Comparison of ENCODE assay signal across 13 cellular contexts in genomic region chr11:35084817-35085424, GRCh38. TPM values are rescaled to one million over a fixed set of nuclear protein-coding genes. Genes with fewer than 3 reads are reported as not detected.
A peak's percentile ranks its signal among the peaks of the same experiment; 100 is the strongest.
DNase-seq lines count a peak whose midpoint lies in the region; ATAC-seq and TF ChIP-seq lines count a peak whose summit lies in the region.
"Had no signal": no experiment of that assay in that cellular context is flagged by ENCODE, and none has a peak within 500 bp of the region (broad histone marks: within the 10 kb centered on the region; RNA-seq: fewer than 3 reads in every experiment).

No MANE protein-coding gene starts in this region.

- no peaks in the 10 kb centered on the region for H3K9me3 Mint-ChIP-seq in central memory CD8-positive, alpha-beta T cell
- peaks cover 0 to 5% (median 0%) of the 10 kb centered on the region in 11 donors for H3K9me3 Mint-ChIP-seq in naive thymus-derived CD4-positive, alpha-beta T cell

- H3K27me3 ChIP-seq in right cardiac atrium (ENCODE audit: control insufficient read depth, insufficient read depth) (no peaks in the 10 kb centered on the region), heart left ventricle (no peaks in the 10 kb centered on the region), uterus (no peaks in the 10 kb centered on the region)
- no peaks in the 10 kb centered on the region for H3K27me3 ChIP-seq in naive thymus-derived CD4-positive, alpha-beta T cell (ENCODE audit: control insufficient read depth in 2 of 2, insufficient read depth in 2 of 2, low read length in 2 of 2)

- TF ChIP-seq POLR2A in heart left ventricle (IDR thresholded peaks at IDR 0.05) (no peak), uterus (IDR thresholded peaks at IDR 0.05) (no peak)

- TF ChIP-seq CTCF in heart left ventricle (IDR thresholded peaks at IDR 0.05) = no peak
- no peak for TF ChIP-seq CTCF in uterus (IDR thresholded peaks at IDR 0.05)

- CTCF ChIA-PET in naive thymus-derived CD4-positive, alpha-beta T cell (lab: Charles Lee) = interaction anchor here (0.6 to 0.7 kb wide), 3 partner anchors 57 to 91 kb away, joined by 3 read pairs; no protein-coding TSS in a partner anchor

- ATAC-seq in right cardiac atrium = peak; percentile 6 to 51
- no peak for ATAC-seq in heart left ventricle
- no peak for ATAC-seq in central memory CD8-positive, alpha-beta T cell (replicated peaks; ENCODE audit: extremely low read depth, poor library complexity, severe bottlenecking)
- ATAC-seq in naive thymus-derived CD4-positive, alpha-beta T cell = no peak

- peak in 1 of 3 donors; percentile 67 for DNase-seq in right cardiac atrium
- no peak for DNase-seq in heart left ventricle
- no peak for DNase-seq in central memory CD8-positive, alpha-beta T cell (ENCODE audit: low spot score in 2 of 2)
- DNase-seq in naive thymus-derived CD4-positive, alpha-beta T cell = no peak
- DNase-seq in uterus = no peak
- no peak for DNase-seq in hypothalamus (lab: John Stamatoyannopoulos, UW)
- DNase-seq in substantia nigra (lab: John Stamatoyannopoulos, UW) = no peak
- DNase-seq in stimulated activated CD4-positive, alpha-beta T cell treated with anti-CD3 and anti-CD28 coated beads, Interleukin-15, amount 100 ng/mL, for 24 hours = no peak
- DNase-seq: DMS 273 treated with DMSO at 0.1 percent for 48 hours, MM.1S, NCI-H2029 treated with DMSO at 0.1 percent for 48 hours, small intestine had no signal

- H3K27ac ChIP-seq in right cardiac atrium (ENCODE audit: low read length) = no peak overlapping the region
- peak overlapping the region in 1 of 12 donors; percentile 87 for H3K27ac ChIP-seq in heart left ventricle
- peak overlapping the region; percentile 95 for H3K27ac ChIP-seq in naive thymus-derived CD4-positive, alpha-beta T cell (ENCODE audit: low read depth, low read length)
- H3K27ac ChIP-seq in uterus = peak overlapping the region; percentile 82 to 85
- no peak overlapping the region for H3K27ac ChIP-seq in substantia nigra (ENCODE audit: low read depth, low read length, poor library complexity, severe bottlenecking)

- intact Hi-C loops in right cardiac atrium (cut with DNase I) = no loop called here
- intact Hi-C loops in heart left ventricle (cut with DNase I) = loop anchor here in 2 of 10 donors (5.0 kb wide), 2 partner anchors 42 to 48 kb away; no protein-coding TSS in a partner anchor
- intact Hi-C loops in naive thymus-derived CD4-positive, alpha-beta T cell (cut with micrococcal nuclease) = loop anchor here (1.0 to 5.0 kb wide), 4 partner anchors 21 to 307 kb away; no protein-coding TSS in a partner anchor
- intact Hi-C loops in uterus (cut with DNase I; ENCODE audit: low total_unique reads) = no loop called here

- POLR2A ChIA-PET in naive thymus-derived CD4-positive, alpha-beta T cell (lab: Charles Lee) = interaction anchor here (0.7 to 1.8 kb wide), 11 partner anchors 13 to 91 kb away, joined by 3 to 9 read pairs (median 3); no protein-coding TSS in a partner anchor

- H3K4me1 ChIP-seq in right cardiac atrium (ENCODE audit: control insufficient read depth, insufficient read depth, low read length) (peaks cover 14% of the 10 kb centered on the region), heart left ventricle (peaks cover 0 to 73% (median 44%) of the 10 kb centered on the region in 12 donors), uterus (peaks cover 11 to 13% of the 10 kb centered on the region in 2 donors)
- peaks cover 49 to 78% of the 10 kb centered on the region in 2 donors for H3K4me1 ChIP-seq in naive thymus-derived CD4-positive, alpha-beta T cell (ENCODE audit: control insufficient read depth in 2 of 2, insufficient read depth in 2 of 2, low read length in 2 of 2)
- H3K4me1 ChIP-seq: HAP-1 had no signal

- WGBS in right cardiac atrium = 93% methylated on average over 2 of the region's 2 CpGs
- WGBS in heart left ventricle, 4 donors = 95 to 100% (median 99%) methylated on average over 2 of the region's 2 CpGs

- no peaks in the 10 kb centered on the region for H3K9me3 ChIP-seq in right cardiac atrium (ENCODE audit: control insufficient read depth, low read length)
- H3K9me3 ChIP-seq in heart left ventricle = no peaks in the 10 kb centered on the region
- H3K9me3 ChIP-seq in naive thymus-derived CD4-positive, alpha-beta T cell (ENCODE audit: control insufficient read depth in 2 of 3, low read length in 3 of 3) = no peaks in the 10 kb centered on the region
- H3K9me3 ChIP-seq in uterus = no peaks in the 10 kb centered on the region
- H3K9me3 ChIP-seq: HAP-1 had no signal

- H3K4me1 Mint-ChIP-seq in central memory CD8-positive, alpha-beta T cell = peaks cover 71% of the 10 kb centered on the region
- peaks cover 69 to 100% (median 95%) of the 10 kb centered on the region in 7 donors for H3K4me1 Mint-ChIP-seq in naive thymus-derived CD4-positive, alpha-beta T cell

- H3K27me3 Mint-ChIP-seq in central memory CD8-positive, alpha-beta T cell = no peaks in the 10 kb centered on the region
- H3K27me3 Mint-ChIP-seq in naive thymus-derived CD4-positive, alpha-beta T cell = no peaks in the 10 kb centered on the region

- H3K4me3 ChIP-seq in right cardiac atrium (ENCODE audit: low read length) (no peak overlapping the region), heart left ventricle (no peak overlapping the region), uterus (no peak overlapping the region)
- no peak overlapping the region for H3K4me3 ChIP-seq in naive thymus-derived CD4-positive, alpha-beta T cell (ENCODE audit: low read length)
- H3K4me3 ChIP-seq: HAP-1 had no signal

- H3K36me3 ChIP-seq in heart left ventricle (no peaks in the 10 kb centered on the region), uterus (no peaks in the 10 kb centered on the region)
- H3K36me3 ChIP-seq in naive thymus-derived CD4-positive, alpha-beta T cell (ENCODE audit: control insufficient read depth in 2 of 3, insufficient read depth in 3 of 3, low read length in 3 of 3) = no peaks in the 10 kb centered on the region
- H3K36me3 ChIP-seq: HAP-1 had no signal

- peak overlapping the region; percentile 98 for H3K27ac Mint-ChIP-seq in central memory CD8-positive, alpha-beta T cell (ENCODE audit: low read depth)
- H3K27ac Mint-ChIP-seq in naive thymus-derived CD4-positive, alpha-beta T cell = peak overlapping the region; percentile 89 to 100 (median 99)

- peak overlapping the region; percentile 78 for H3K4me3 Mint-ChIP-seq in central memory CD8-positive, alpha-beta T cell
- H3K4me3 Mint-ChIP-seq in naive thymus-derived CD4-positive, alpha-beta T cell = peak overlapping the region in 5 of 10 donors; percentile 4 to 89 (median 18)

- H3K36me3 Mint-ChIP-seq in central memory CD8-positive, alpha-beta T cell (ENCODE audit: insufficient read depth) = peaks cover 19% of the 10 kb centered on the region
- peaks cover 0 to 20% (median 4%) of the 10 kb centered on the region in 5 donors for H3K36me3 Mint-ChIP-seq in naive thymus-derived CD4-positive, alpha-beta T cell

RNA-seq across cellular contexts. Expression of gene CD44, which starts 54.0 kb away (rescaled TPM):
- 10 to 100 TPM; 20.9 to 50.7 (median 40.9) TPM for total RNA-seq in right cardiac atrium
- 7.5 TPM for polyA plus RNA-seq in right cardiac atrium
- 100 to 1,000 TPM in 2 of 9 donors, 10 to 100 TPM in 7; 15.1 to 210 (median 26.2) TPM for total RNA-seq in heart left ventricle
- polyA plus RNA-seq in heart left ventricle = 10 to 100 TPM in 1 of 2 donors, 1 to 10 TPM in 1; 3.9 to 37.4 TPM
- 1,000 to 10,000 TPM in 1 of 5 experiments, 100 to 1,000 TPM in 4; 369 to 1,223 (median 784) TPM for total RNA-seq in naive thymus-derived CD4-positive, alpha-beta T cell
- 100 to 1,000 TPM; 332 to 372 TPM for polyA plus RNA-seq in naive thymus-derived CD4-positive, alpha-beta T cell
- 100 to 1,000 TPM; 135 to 636 (median 397) TPM for total RNA-seq in uterus

Comparison
In these comparisons a context has a peak if more than half of its experiments do, and no peak if none do; other contexts are left out.
1. ATAC-seq: peak in right cardiac atrium (2 of 2); none in heart left ventricle (0 of 4), central memory CD8-positive, alpha-beta T cell (single experiment) and naive thymus-derived CD4-positive, alpha-beta T cell (single experiment).
2. H3K27ac ChIP-seq: peak in naive thymus-derived CD4-positive, alpha-beta T cell (single experiment) and uterus (2 of 2); none in right cardiac atrium (single experiment) and substantia nigra (single experiment).
3. intact Hi-C loops: an anchor here in naive thymus-derived CD4-positive, alpha-beta T cell (1.0 to 5.0 kb wide); none called in right cardiac atrium and uterus.